Comparison of ENCODE assay signal across 8 cellular contexts in genomic region chrX:128781506-128781905, GRCh38.
DNase-seq lines count a peak whose midpoint lies in the region; ATAC-seq and TF ChIP-seq lines count a peak whose summit lies in the region.

No MANE protein-coding gene starts in this region.

- TF ChIP-seq CTCF in MCF 10A (IDR thresholded peaks at IDR 0.05; ENCODE audit: unreplicated experiment) = peak; percentile 19
- no peak for TF ChIP-seq CTCF in breast epithelium (IDR thresholded peaks at IDR 0.05)
- peak; percentile 2 to 32 for TF ChIP-seq CTCF in mammary epithelial cell (conservative IDR thresholded peaks at IDR 0.05 in 1 of 2, IDR thresholded peaks at IDR 0.05 in 1 of 2; ENCODE audit: extremely low read depth in 1 of 2, insufficient read depth in 1 of 2, low read depth in 1 of 2, low read length in 2 of 2)

- H3K4me2 ChIP-seq in mammary epithelial cell (ENCODE audit: insufficient read depth, low read depth, low read length) = no peak overlapping the region

- no peaks in the 10 kb centered on the region for H3K4me1 ChIP-seq in breast epithelium
- H3K4me1 ChIP-seq in mammary epithelial cell (ENCODE audit: insufficient read depth, low read length) = no peaks in the 10 kb centered on the region

- H3K36me3 Mint-ChIP-seq in MCF 10A (ENCODE audit: insufficient read depth, unreplicated experiment) = no peaks in the 10 kb centered on the region

- POLR2A ChIA-PET in MCF 10A (lab: Yijun Ruan, JAX) = no interaction called here

- intact Hi-C loops in MCF 10A (cut with micrococcal nuclease) = loop anchor here (5.0 kb wide), 1 partner anchor 529 kb away; no protein-coding TSS in a partner anchor
- intact Hi-C loops in breast epithelium (cut with DNase I; ENCODE audit: low total_unique reads) = no loop called here
- intact Hi-C loops in mammary epithelial cell (cut with micrococcal nuclease) = loop anchor here (2.0 kb wide), 1 partner anchor 675 kb away; no protein-coding TSS in a partner anchor

- BruUV-seq in MCF 10A (replicated peaks; lab: Mats Ljungman, UMichigan) (no TSS peak), mammary epithelial cell (replicated peaks; lab: Mats Ljungman, UMichigan) (no TSS peak)

- H3K79me2 ChIP-seq in mammary epithelial cell (ENCODE audit: insufficient read depth, low read length) = no peaks in the 10 kb centered on the region

- 22% methylated on average over 1 of the region's 1 CpG for WGBS in mammary epithelial cell (ENCODE audit: low coverage, missing lambda C conversion rate)

- DNase-seq in MCF 10A (ENCODE audit: unreplicated experiment) = peak; percentile 47
- no peak for DNase-seq in breast epithelium (ENCODE audit: low spot score in 2 of 2)
- peak; percentile 2 for DNase-seq in NCI-H2171 (lab: John Stamatoyannopoulos, UW)
- DNase-seq in mammary epithelial cell = no peak
- DNase-seq in stimulated activated CD4-positive, alpha-beta T cell treated with anti-CD3 and anti-CD28 coated beads, Interleukin-2, amount 100 ng/mL, for 24 hours = peak; percentile 13 to 15
- no peak for DNase-seq in putamen (ENCODE audit: low spot score)
- DNase-seq in HCEC 1CT = no peak

- H3K9me3 ChIP-seq in breast epithelium = peaks cover 0 to 8% of the 10 kb centered on the region in 2 donors
- peaks cover 3% of the 10 kb centered on the region for H3K9me3 ChIP-seq in mammary epithelial cell (replicated peaks; ENCODE audit: insufficient read depth, low read length)

- H3K4me3 Mint-ChIP-seq in MCF 10A (ENCODE audit: unreplicated experiment) = no peak overlapping the region

- no peak overlapping the region for H3K9ac ChIP-seq in mammary epithelial cell (ENCODE audit: insufficient read depth, low read length)

- in situ Hi-C loops in mammary epithelial cell (cut with MboI; ENCODE audit: low sequenced_read_pairs in 2 of 2) = no loop called here

- peaks cover 18% of the 10 kb centered on the region for H3K9me3 Mint-ChIP-seq in MCF 10A (ENCODE audit: unreplicated experiment)

- no peak overlapping the region for H3K27ac Mint-ChIP-seq in MCF 10A (ENCODE audit: low read depth, unreplicated experiment)

- ATAC-seq in HG02852 (IDR thresholded peaks at IDR 0.05; ENCODE audit: unreplicated experiment) = no peak

- no peak overlapping the region for H3K4me3 ChIP-seq in breast epithelium
- H3K4me3 ChIP-seq in mammary epithelial cell (replicated peaks in 1 of 3; ENCODE audit: insufficient read depth in 1 of 3, low read depth in 2 of 3, low read length in 3 of 3) = no peak overlapping the region

- TF ChIP-seq POLR2A in breast epithelium (IDR thresholded peaks at IDR 0.05) = no peak

- dilution Hi-C loops in mammary epithelial cell (cut with HindIII; ENCODE audit: low sequenced_read_pairs) = no loop called here

- H3K36me3 ChIP-seq in breast epithelium = no peaks in the 10 kb centered on the region
- H3K36me3 ChIP-seq in mammary epithelial cell (ENCODE audit: insufficient read depth, low read length) = no peaks in the 10 kb centered on the region

- H3K4me1 Mint-ChIP-seq in MCF 10A (ENCODE audit: insufficient read depth, unreplicated experiment) = peaks cover 8% of the 10 kb centered on the region

- no peaks in the 10 kb centered on the region for H3K27me3 Mint-ChIP-seq in MCF 10A (ENCODE audit: insufficient read depth, unreplicated experiment)

- H4K20me1 ChIP-seq in mammary epithelial cell (ENCODE audit: insufficient read depth, low read length) = no peaks in the 10 kb centered on the region

- no peak overlapping the region for H3K27ac ChIP-seq in breast epithelium
- no peak overlapping the region for H3K27ac ChIP-seq in mammary epithelial cell (ENCODE audit: insufficient read depth, low read depth, low read length)

- peaks cover 0 to 4% of the 10 kb centered on the region in 2 donors for H3K27me3 ChIP-seq in breast epithelium
- H3K27me3 ChIP-seq in mammary epithelial cell (ENCODE audit: insufficient read depth, low read length) = no peaks in the 10 kb centered on the region

- no peak overlapping the region for H2AFZ ChIP-seq in mammary epithelial cell (ENCODE audit: low read depth, low read length)

- CTCF ChIA-PET in MCF 10A (lab: Yijun Ruan, JAX) (interaction anchor here (0.6 to 2.3 kb wide), 8 partner anchors 13 to 1803 kb away, joined by 3 to 11 read pairs (median 6); no protein-coding TSS in a partner anchor), mammary epithelial cell (lab: Charles Lee; ENCODE audit: low non-redundant PET) (no interaction called here)

Comparison
In these comparisons a context has a peak if more than half of its experiments do, and no peak if none do; other contexts are left out.
1. DNase-seq: peak in MCF 10A (single experiment), NCI-H2171 (single experiment) and stimulated activated CD4-positive, alpha-beta T cell treated with anti-CD3 and anti-CD28 coated beads, Interleukin-2, amount 100 ng/mL, for 24 hours (2 of 2); none in breast epithelium (0 of 2), mammary epithelial cell (single experiment), putamen (single experiment) and HCEC 1CT (single experiment).
2. CTCF ChIP-seq: peak in MCF 10A (single experiment) and mammary epithelial cell (2 of 2); none in breast epithelium (0 of 3).